Comparison of ENCODE assay signal across 13 cellular contexts in the genomic region with DNA sequence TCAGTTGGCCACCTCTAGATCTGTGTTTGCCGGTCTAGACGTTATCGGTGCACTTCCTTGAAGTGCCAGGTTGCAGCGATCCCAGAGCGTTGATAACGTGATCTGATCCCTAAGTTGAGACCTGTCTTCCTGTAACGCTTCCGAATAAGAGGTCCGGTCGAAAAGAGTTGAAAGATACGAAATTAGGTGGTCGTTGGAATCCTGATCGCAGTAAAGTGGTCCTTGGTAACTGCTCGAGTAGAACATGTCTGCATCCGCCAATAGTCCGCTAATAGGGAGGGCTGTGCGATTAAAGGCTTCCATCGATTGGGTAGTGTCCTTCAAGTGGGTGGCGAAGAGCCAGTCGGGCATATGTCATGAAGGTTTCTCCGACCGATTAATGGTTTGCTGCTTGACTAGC. TPM values are rescaled to one million over a fixed set of nuclear protein-coding genes. Genes with fewer than 3 reads are reported as not detected.
DNase-seq lines count a peak whose midpoint lies in the region; ATAC-seq and TF ChIP-seq lines count a peak whose summit lies in the region.
"Had no signal": no experiment of that assay in that cellular context is flagged by ENCODE, and none has a peak within 500 bp of the region (broad histone marks: within the 10 kb centered on the region; RNA-seq: fewer than 3 reads in every experiment).

No MANE protein-coding gene starts in this region.

- no peak for ATAC-seq in activated CD8-positive, alpha-beta T cell treated with anti-CD3 and anti-CD28 coated beads for 36 hours
- no peak for ATAC-seq in HG03520 (IDR thresholded peaks at IDR 0.05; ENCODE audit: unreplicated experiment)
- ATAC-seq: right lobe of liver had no signal

- intact Hi-C loops in activated CD8-positive, alpha-beta T cell treated with anti-CD3 and anti-CD28 coated beads for 36 hours (cut with micrococcal nuclease) = no loop called here

- DNase-seq in activated CD4-positive, alpha-beta T cell treated with anti-CD3 and anti-CD28 coated beads, Interleukin-2, amount 10 ng/mL, durations not matched to agents 7 days and 5 days = no peak
- no peak for DNase-seq in activated CD4-positive, alpha-beta T cell treated with anti-CD3 and anti-CD28 coated beads, Interleukin-2, amount 50 U/mL, for 4 hours
- no peak for DNase-seq in activated CD8-positive, alpha-beta T cell treated with anti-CD3 and anti-CD28 coated beads for 36 hours
- DNase-seq in glutamatergic neuron (no peak), dermis blood vessel endothelial cell (no peak), hippocampal formation (lab: John Stamatoyannopoulos, UW) (no peak)
- DNase-seq: ACHN, HCEC 1CT, NCI-H1092 treated with DMSO at 0.1 percent for 48 hours, T1000 had no signal

- no peak overlapping the region for H3K27ac ChIP-seq in skeletal muscle tissue (ENCODE audit: low read depth, low read length)
- H3K27ac ChIP-seq: right lobe of liver had no signal

- CTCF ChIA-PET in activated CD4-positive, alpha-beta T cell treated with anti-CD3 and anti-CD28 coated beads, Interleukin-2, amount 10 ng/mL, durations not matched to agents 7 days and 5 days (lab: Charles Lee) = no interaction called here
- CTCF ChIA-PET in activated CD8-positive, alpha-beta T cell treated with anti-CD3 and anti-CD28 coated beads for 36 hours (lab: Charles Lee) = interaction anchor here (1.0 kb wide), 1 partner anchor 11 kb away, joined by 4 read pairs; no protein-coding TSS in a partner anchor

- peaks cover 78% of the 10 kb centered on the region for H3K36me3 Mint-ChIP-seq in activated CD4-positive, alpha-beta T cell treated with anti-CD3 and anti-CD28 coated beads, Interleukin-2, amount 10 ng/mL, durations not matched to agents 7 days and 5 days (ENCODE audit: low read depth)
- peaks cover 76% of the 10 kb centered on the region for H3K36me3 Mint-ChIP-seq in activated CD8-positive, alpha-beta T cell treated with anti-CD3 and anti-CD28 coated beads for 36 hours (ENCODE audit: low read depth)
- H3K36me3 Mint-ChIP-seq in glutamatergic neuron (ENCODE audit: unreplicated experiment) = no peaks in the 10 kb centered on the region

- H3K27ac Mint-ChIP-seq in activated CD4-positive, alpha-beta T cell treated with anti-CD3 and anti-CD28 coated beads, Interleukin-2, amount 10 ng/mL, durations not matched to agents 7 days and 5 days = peak overlapping the region; percentile 9
- H3K27ac Mint-ChIP-seq in activated CD8-positive, alpha-beta T cell treated with anti-CD3 and anti-CD28 coated beads for 36 hours = peak overlapping the region; percentile 77
- no peak overlapping the region for H3K27ac Mint-ChIP-seq in glutamatergic neuron (ENCODE audit: unreplicated experiment)

- no peak overlapping the region for H3K9ac ChIP-seq in skeletal muscle tissue (ENCODE audit: low read depth in 1 of 3, low read length in 3 of 3)

- no peaks in the 10 kb centered on the region for H3K9me3 ChIP-seq in skeletal muscle tissue (ENCODE audit: control insufficient read depth in 3 of 3, low read length in 3 of 3)
- H3K9me3 ChIP-seq: right lobe of liver had no signal

- peaks cover 51 to 63% (median 59%) of the 10 kb centered on the region in 3 donors for H3K36me3 ChIP-seq in skeletal muscle tissue (ENCODE audit: control insufficient read depth in 3 of 3, insufficient read depth in 3 of 3, low read length in 3 of 3)

- no peak for TF ChIP-seq CTCF in activated CD8-positive, alpha-beta T cell treated with anti-CD3 and anti-CD28 coated beads for 36 hours (IDR thresholded peaks at IDR 0.05)
- no peak for TF ChIP-seq CTCF in glutamatergic neuron (IDR thresholded peaks at IDR 0.05; ENCODE audit: partially characterized antibody, unreplicated experiment)

- no peaks in the 10 kb centered on the region for H3K27me3 ChIP-seq in skeletal muscle tissue (ENCODE audit: control insufficient read depth in 3 of 3, insufficient read depth in 3 of 3, low read length in 3 of 3)
- H3K27me3 ChIP-seq: right lobe of liver had no signal

- peak overlapping the region; percentile 17 for H3K4me3 Mint-ChIP-seq in activated CD4-positive, alpha-beta T cell treated with anti-CD3 and anti-CD28 coated beads, Interleukin-2, amount 10 ng/mL, durations not matched to agents 7 days and 5 days
- H3K4me3 Mint-ChIP-seq in activated CD8-positive, alpha-beta T cell treated with anti-CD3 and anti-CD28 coated beads for 36 hours = peak overlapping the region; percentile 55
- H3K4me3 Mint-ChIP-seq in glutamatergic neuron (ENCODE audit: unreplicated experiment) = peak overlapping the region; percentile 3

- peaks cover 28 to 33% (median 29%) of the 10 kb centered on the region in 3 donors for H3K4me1 ChIP-seq in skeletal muscle tissue (ENCODE audit: control insufficient read depth in 3 of 3, insufficient read depth in 3 of 3, low read length in 3 of 3)

- POLR2A ChIA-PET in activated CD4-positive, alpha-beta T cell treated with anti-CD3 and anti-CD28 coated beads, Interleukin-2, amount 10 ng/mL, durations not matched to agents 7 days and 5 days (lab: Charles Lee) = no interaction called here
- POLR2A ChIA-PET in activated CD8-positive, alpha-beta T cell treated with anti-CD3 and anti-CD28 coated beads for 36 hours (lab: Charles Lee) = interaction anchor here (2.4 to 4.2 kb wide), 2 partner anchors 7 to 9 kb away, joined by 9 to 28 read pairs; no protein-coding TSS in a partner anchor

- peaks cover 4% of the 10 kb centered on the region for H3K9me3 Mint-ChIP-seq in activated CD4-positive, alpha-beta T cell treated with anti-CD3 and anti-CD28 coated beads, Interleukin-2, amount 10 ng/mL, durations not matched to agents 7 days and 5 days
- H3K9me3 Mint-ChIP-seq in activated CD8-positive, alpha-beta T cell treated with anti-CD3 and anti-CD28 coated beads for 36 hours = peaks cover 3% of the 10 kb centered on the region
- peaks cover 14% of the 10 kb centered on the region for H3K9me3 Mint-ChIP-seq in glutamatergic neuron (ENCODE audit: unreplicated experiment)

- H3K4me3 ChIP-seq in skeletal muscle tissue (ENCODE audit: low read length in 3 of 3) = peak overlapping the region; percentile 23 to 45 (median 27)

- peaks cover 65% of the 10 kb centered on the region for H3K4me1 Mint-ChIP-seq in activated CD4-positive, alpha-beta T cell treated with anti-CD3 and anti-CD28 coated beads, Interleukin-2, amount 10 ng/mL, durations not matched to agents 7 days and 5 days
- peaks cover 63% of the 10 kb centered on the region for H3K4me1 Mint-ChIP-seq in activated CD8-positive, alpha-beta T cell treated with anti-CD3 and anti-CD28 coated beads for 36 hours (ENCODE audit: low read depth)
- peaks cover 16% of the 10 kb centered on the region for H3K4me1 Mint-ChIP-seq in glutamatergic neuron (ENCODE audit: low read depth, unreplicated experiment)

- no peaks in the 10 kb centered on the region for H3K27me3 Mint-ChIP-seq in activated CD4-positive, alpha-beta T cell treated with anti-CD3 and anti-CD28 coated beads, Interleukin-2, amount 10 ng/mL, durations not matched to agents 7 days and 5 days
- peaks cover 2% of the 10 kb centered on the region for H3K27me3 Mint-ChIP-seq in activated CD8-positive, alpha-beta T cell treated with anti-CD3 and anti-CD28 coated beads for 36 hours
- peaks cover 14% of the 10 kb centered on the region for H3K27me3 Mint-ChIP-seq in glutamatergic neuron (ENCODE audit: unreplicated experiment)

RNA-seq across cellular contexts. Expression of gene SRSF5, which starts 2.7 kb away (rescaled TPM):
- 100 to 1,000 TPM; 390 to 392 TPM for total RNA-seq in activated CD4-positive, alpha-beta T cell treated with anti-CD3 and anti-CD28 coated beads, Interleukin-2, amount 10 ng/mL, durations not matched to agents 7 days and 5 days
- total RNA-seq in activated CD8-positive, alpha-beta T cell treated with anti-CD3 and anti-CD28 coated beads for 36 hours = 100 to 1,000 TPM; 255 to 267 TPM
- 319 TPM for total RNA-seq in glutamatergic neuron (ENCODE audit: unreplicated experiment)
- 77.2 TPM for total RNA-seq in skeletal muscle tissue
- total RNA-seq in dermis blood vessel endothelial cell = 155 and 195 TPM in 2 replicates

RNA-seq across cellular contexts. Expression of gene SLC10A1, which starts 27.4 kb away (rescaled TPM):
- total RNA-seq in activated CD4-positive, alpha-beta T cell treated with anti-CD3 and anti-CD28 coated beads, Interleukin-2, amount 10 ng/mL, durations not matched to agents 7 days and 5 days = not detected
- total RNA-seq in activated CD8-positive, alpha-beta T cell treated with anti-CD3 and anti-CD28 coated beads for 36 hours = not detected
- total RNA-seq in glutamatergic neuron (ENCODE audit: unreplicated experiment) (not detected), skeletal muscle tissue (not detected), dermis blood vessel endothelial cell (not detected in 2 replicates)

Comparison
In these comparisons a context has a peak if more than half of its experiments do, and no peak if none do; other contexts are left out.
1. H3K4me3 Mint-ChIP-seq: peak in every context shown above with its lines; median percentile 55 in activated CD8-positive, alpha-beta T cell treated with anti-CD3 and anti-CD28 coated beads for 36 hours; 17 in activated CD4-positive, alpha-beta T cell treated with anti-CD3 and anti-CD28 coated beads, Interleukin-2, amount 10 ng/mL, durations not matched to agents 7 days and 5 days; 3 in glutamatergic neuron.